Comparison of ENCODE assay signal across 8 cellular contexts in the genomic region with DNA sequence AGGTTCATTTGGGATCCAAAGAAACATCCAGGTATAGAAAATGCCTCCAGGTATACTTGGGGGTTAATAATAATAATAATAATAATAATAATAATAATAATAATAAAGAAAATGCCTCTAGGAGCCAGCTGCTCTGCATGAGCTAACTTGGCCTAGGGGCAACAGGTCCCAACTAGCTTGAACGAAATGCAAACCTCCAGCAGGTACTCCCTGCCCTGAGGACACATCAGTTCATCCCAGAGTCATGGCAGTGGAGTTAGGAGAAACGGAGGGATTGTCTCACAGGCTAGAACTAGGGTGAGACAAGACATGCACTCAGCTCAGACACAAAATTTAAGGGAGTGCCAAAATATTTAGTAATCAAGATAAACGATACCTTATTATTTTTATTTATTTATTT. TPM values are rescaled to one million over a fixed set of nuclear protein-coding genes. Genes with fewer than 3 reads are reported as not detected.
"Had no signal": no experiment of that assay in that cellular context is flagged by ENCODE, and none has a peak within 500 bp of the region (broad histone marks: within the 10 kb centered on the region; RNA-seq: fewer than 3 reads in every experiment).

No MANE protein-coding gene starts in this region.

- FAIRE-seq: HepG2 had no signal

- H3K36me3 ChIP-seq: HAP-1 had no signal

- H3K4me3 ChIP-seq: GM23248, HAP-1 had no signal

- H3K9me3 ChIP-seq: HAP-1 had no signal

- H3K9ac ChIP-seq: GM23248 had no signal

- H2AFZ ChIP-seq: GM23248 had no signal

- H3K27ac ChIP-seq: GM23248 had no signal

- DNase-seq: GM23248, GOT3, H7, HFFc6 had no signal

- H3K4me1 ChIP-seq: HAP-1 had no signal

- ATAC-seq: HCT116, HepG2 had no signal

RNA-seq across cellular contexts. Expression of a gene that starts 32.1 kb away (rescaled TPM):
- polyA plus RNA-seq: IgD-negative memory B cell had no signal
